23 cellular contexts compared by ENCODE assay signal in genomic region chr6:157217198-157217893, GRCh38.
"Had no signal": no experiment of that assay in that cellular context is flagged by ENCODE, and none has a peak within 500 bp of the region (broad histone marks: within the 10 kb centered on the region; RNA-seq: fewer than 3 reads in every experiment).

No MANE protein-coding gene starts in this region.

- H3K4me3 Mint-ChIP-seq: activated CD4-positive, alpha-beta T cell treated with anti-CD3 and anti-CD28 coated beads for 36 hours; activated naive CD8-positive, alpha-beta T cell treated with anti-CD3 and anti-CD28 coated beads, Interleukin-2, amount 10 ng/mL, durations not matched to agents 7 days and 5 days; nephron had no signal

- ATAC-seq: gastroesophageal sphincter; left lobe of liver; pancreas; stimulated activated naive CD8-positive, alpha-beta T cell treated with anti-CD3 and anti-CD28 coated beads, Interleukin-15, Interleukin-2, amounts not matched to agents 100 U/mL and 50 U/mL, for 24 hours had no signal

- H3K9me3 Mint-ChIP-seq: activated naive CD8-positive, alpha-beta T cell treated with anti-CD3 and anti-CD28 coated beads, Interleukin-2, amount 10 ng/mL, durations not matched to agents 7 days and 5 days; nephron had no signal

- H3K36me3 Mint-ChIP-seq: activated naive CD8-positive, alpha-beta T cell treated with anti-CD3 and anti-CD28 coated beads, Interleukin-2, amount 10 ng/mL, durations not matched to agents 7 days and 5 days had no signal

- H3K27me3 ChIP-seq: brain microvascular endothelial cell, gastroesophageal sphincter, pancreas, testis, transverse colon, uterus had no signal

- H3K4me1 Mint-ChIP-seq: nephron had no signal

- H3K27me3 Mint-ChIP-seq: activated CD4-positive, alpha-beta T cell treated with anti-CD3 and anti-CD28 coated beads for 36 hours; activated naive CD8-positive, alpha-beta T cell treated with anti-CD3 and anti-CD28 coated beads, Interleukin-2, amount 10 ng/mL, durations not matched to agents 7 days and 5 days had no signal

- H3K4me3 ChIP-seq: gastroesophageal sphincter, lung, pancreas, prostate gland, SK-N-MC, spleen, testis, transverse colon, uterus had no signal

- H3K4me1 ChIP-seq: testis, uterus had no signal

- H3K36me3 ChIP-seq: brain microvascular endothelial cell, gastroesophageal sphincter, pancreas, prostate gland, spleen, transverse colon, uterus had no signal

- DNase-seq: activated CD4-positive, CD25-positive, alpha-beta regulatory T cell; activated CD8-positive, alpha-beta memory T cell treated with anti-CD3 and anti-CD28 coated beads for 24 hours; activated naive CD4-positive, alpha-beta T cell treated with Interleukin-2 at 50 U/mL for 16 hours; activated naive CD8-positive, alpha-beta T cell treated with anti-CD3 and anti-CD28 coated beads, Interleukin-2, amount 10 ng/mL, durations not matched to agents 7 days and 5 days; activated T-cell treated with anti-CD3 and anti-CD28 coated beads, Interleukin-2, amount 50 U/mL, for 1 hour; brain microvascular endothelial cell; hippocampal formation; mesendoderm; nucleus accumbens; retina; stimulated activated naive CD8-positive, alpha-beta T cell treated with anti-CD3 and anti-CD28 coated beads, Interleukin-15, Interleukin-2, amounts not matched to agents 100 U/mL and 50 U/mL, for 24 hours; testis; transverse colon had no signal

- H3K27ac ChIP-seq: brain microvascular endothelial cell, gastroesophageal sphincter, pancreas, prostate gland, SK-N-MC, spleen, testis, transverse colon, uterus had no signal

- H3K27ac Mint-ChIP-seq: activated CD4-positive, alpha-beta T cell treated with anti-CD3 and anti-CD28 coated beads for 36 hours; nephron had no signal

- H3K9me3 ChIP-seq: gastroesophageal sphincter, pancreas, prostate gland, spleen, testis, transverse colon, uterus had no signal
